Comparison of ENCODE assay signal across 10 cellular contexts in genomic region chr19:35040474-35040825, GRCh38. TPM values are rescaled to one million over a fixed set of nuclear protein-coding genes. Genes with fewer than 3 reads are reported as not detected.
DNase-seq lines count a peak whose midpoint lies in the region; ATAC-seq, FAIRE-seq and TF ChIP-seq lines count a peak whose summit lies in the region.
"Had no signal": no experiment of that assay in that cellular context is flagged by ENCODE, and none has a peak within 500 bp of the region (broad histone marks: within the 10 kb centered on the region; RNA-seq: fewer than 3 reads in every experiment).

No MANE protein-coding gene starts in this region.

- no peaks in the 10 kb centered on the region for H3K9me3 ChIP-seq in PC-9 (ENCODE audit: insufficient read depth, low read depth)
- H3K9me3 ChIP-seq in gastroesophageal sphincter: no peaks in the 10 kb centered on the region
- H3K9me3 ChIP-seq in parathyroid adenoma (ENCODE audit: control insufficient read depth, low read length): no peaks in the 10 kb centered on the region

- H3K27me3 ChIP-seq in PC-9 (ENCODE audit: insufficient read depth, low read depth): no peaks in the 10 kb centered on the region
- H3K27me3 ChIP-seq in gastroesophageal sphincter: peaks cover 32% of the 10 kb centered on the region
- H3K27me3 ChIP-seq in parathyroid adenoma (ENCODE audit: control insufficient read depth, insufficient read depth, low read length): no peaks in the 10 kb centered on the region

- no peak overlapping the region for H3K9ac ChIP-seq in parathyroid adenoma

- no peaks in the 10 kb centered on the region for H3K36me3 ChIP-seq in PC-9 (ENCODE audit: low read depth)
- peaks cover 0 to 18% of the 10 kb centered on the region in 2 donors for H3K36me3 ChIP-seq in gastroesophageal sphincter
- H3K36me3 ChIP-seq in parathyroid adenoma (ENCODE audit: control insufficient read depth, insufficient read depth, low read length): no peaks in the 10 kb centered on the region

- H3K27ac ChIP-seq in C4-2B (peak overlapping the region; percentile 99), PC-9 (no peak overlapping the region), gastroesophageal sphincter (peak overlapping the region in 3 of 4 donors; percentile 67 to 77 (median 71)), parathyroid adenoma (peak overlapping the region; percentile 99)
- H3K27ac ChIP-seq: SK-N-MC had no signal

- ATAC-seq in gastroesophageal sphincter: no peak

- FAIRE-seq in GM19239 (lab: Jason Lieb, UNC): no peak
- FAIRE-seq: urothelium cell line had no signal

- TF ChIP-seq CTCF in C4-2B (conservative IDR thresholded peaks at IDR 0.05) (no peak), PC-9 (conservative IDR thresholded peaks at IDR 0.05) (no peak), gastroesophageal sphincter (IDR thresholded peaks at IDR 0.05) (no peak), parathyroid adenoma (IDR thresholded peaks at IDR 0.05) (no peak), GM10248 (IDR thresholded peaks at IDR 0.05; ENCODE audit: control extremely low read depth, extremely low read depth, low read depth, missing control alignments) (no peak)

- H2AFZ ChIP-seq in PC-9 (no peak overlapping the region), parathyroid adenoma (peak overlapping the region; percentile 71)

- no peak for TF ChIP-seq EP300 in gastroesophageal sphincter (IDR thresholded peaks at IDR 0.05)

- H4K20me1 ChIP-seq in PC-9 (ENCODE audit: insufficient read depth): no peaks in the 10 kb centered on the region

- 25 to 45% methylated on average over 5 of the region's 11 CpGs for WGBS in gastroesophageal sphincter (ENCODE audit: low coverage in 1 of 2), 2 donors

- peaks cover 8% of the 10 kb centered on the region; the same call in 1 of the 2 replicates for H3K4me1 ChIP-seq in PC-9 (replicated peaks; ENCODE audit: insufficient read depth)
- H3K4me1 ChIP-seq in gastroesophageal sphincter: peaks cover 0 to 61% (median 30%) of the 10 kb centered on the region in 3 donors
- H3K4me1 ChIP-seq in parathyroid adenoma: peaks cover 26% of the 10 kb centered on the region

- H3K4me3 ChIP-seq in PC-9 (no peak overlapping the region; the same call in 1 of the 2 replicates), gastroesophageal sphincter (peak overlapping the region in 1 of 2 donors; percentile 18), parathyroid adenoma (ENCODE audit: low read depth, low read length) (peak overlapping the region; percentile 49)
- H3K4me3 ChIP-seq: SK-N-MC had no signal

- no TSS peak for BruUV-seq in PC-9 (replicated peaks; lab: Mats Ljungman, UMichigan)

- intact Hi-C loops in PC-9 (cut with micrococcal nuclease; ENCODE audit: unreplicated experiment): no loop called here

- peaks cover 6% of the 10 kb centered on the region; the same call in 1 of the 2 replicates for H3F3A ChIP-seq in PC-9 (ENCODE audit: insufficient read depth, low read depth)

- POLR2A ChIA-PET in PC-9 (lab: Charles Lee; ENCODE audit: unreplicated experiment): no interaction called here
- POLR2A ChIA-PET in GM10248 (lab: Yijun Ruan, JAX): no interaction called here

- H3K4me2 ChIP-seq in PC-9 (peak overlapping the region; percentile 73; the same call in 1 of the 2 replicates), parathyroid adenoma (ENCODE audit: low read length) (peak overlapping the region; percentile 87)

- no peak for TF ChIP-seq POLR2A in gastroesophageal sphincter (IDR thresholded peaks at IDR 0.05)

- no peaks in the 10 kb centered on the region for H3K9me2 ChIP-seq in PC-9 (ENCODE audit: insufficient read depth)

- DNase-seq in PC-9: no peak
- DNase-seq in GM19239 (ENCODE audit: insufficient read length, low spot score): no peak
- no peak for DNase-seq in activated gamma-delta T cell treated with Interleukin-2 at 50 U/mL for 16 hours
- no peak for DNase-seq in NCI-H1105 treated with DMSO at 0.1 percent for 48 hours (lab: John Stamatoyannopoulos, UW)
- DNase-seq in GM10248 (ENCODE audit: extremely low spot score): no peak

- H3K79me2 ChIP-seq in PC-9 (ENCODE audit: low read depth): no peaks in the 10 kb centered on the region
- H3K79me2 ChIP-seq in parathyroid adenoma: peaks cover 5% of the 10 kb centered on the region

- CTCF ChIA-PET in PC-9 (lab: Charles Lee): no interaction called here
- CTCF ChIA-PET in GM10248 (lab: Yijun Ruan, JAX): no interaction called here

RNA-seq across cellular contexts. Expression of gene HPN, which starts 1.1 kb away (rescaled TPM):
- 12.3 and 19.2 TPM in 2 replicates for total RNA-seq in PC-9 (2021)
- total RNA-seq in gastroesophageal sphincter: 1 to 10 TPM in 1 of 4 donors, under 1 TPM in 2, not detected in 1; 0.17 to 1.2 (median 0.27) TPM

RNA-seq across cellular contexts. Expression of gene SCN1B, which starts 10.2 kb away (rescaled TPM):
- total RNA-seq in PC-9 (2021) (2.4 and 3.0 TPM in 2 replicates), gastroesophageal sphincter (10 to 100 TPM in 2 of 4 donors, 1 to 10 TPM in 2; 5.3 to 13.2 (median 9.5) TPM)

RNA-seq across cellular contexts. Expression of gene GRAMD1A, which starts 40.3 kb away (rescaled TPM):
- 62.7 and 105 TPM in 2 replicates for total RNA-seq in PC-9 (2021)
- 10 to 100 TPM; 22.0 to 40.0 (median 35.9) TPM for total RNA-seq in gastroesophageal sphincter
